20 cellular contexts compared by ENCODE assay signal in genomic region chr14:91919814-91920213, GRCh38. TPM values are rescaled to one million over a fixed set of nuclear protein-coding genes. Genes with fewer than 3 reads are reported as not detected.
DNase-seq lines count a peak whose midpoint lies in the region; ATAC-seq and TF ChIP-seq lines count a peak whose summit lies in the region.
"Had no signal": no experiment of that assay in that cellular context is flagged by ENCODE, and none has a peak within 500 bp of the region (broad histone marks: within the 10 kb centered on the region; RNA-seq: fewer than 3 reads in every experiment).

No MANE protein-coding gene starts in this region.

- H3K36me3 Mint-ChIP-seq in stimulated activated naive B cell treated with anti-CD40 and anti-IgM and Interleukin-4, amounts not matched to agents 10 μg/mL and 1 μg/mL and 100 μg/mL, for 72 hours = peaks cover 1 to 4% of the 10 kb centered on the region in 2 donors
- H3K36me3 Mint-ChIP-seq: natural killer cell had no signal

- H3K27me3 Mint-ChIP-seq in stimulated activated naive B cell treated with anti-CD40 and anti-IgM and Interleukin-4, amounts not matched to agents 10 μg/mL and 1 μg/mL and 100 μg/mL, for 72 hours = peaks cover 4 to 17% of the 10 kb centered on the region in 2 donors
- H3K27me3 Mint-ChIP-seq: CD4-positive, CD25-positive, alpha-beta regulatory T cell had no signal

- H3K4me3 ChIP-seq in AG10803 (ENCODE audit: low read length) (no peak overlapping the region), cardiac fibroblast (replicated peaks in 1 of 2; ENCODE audit: low read depth in 2 of 2, low read length in 2 of 2) (no peak overlapping the region), subcutaneous abdominal adipose tissue (ENCODE audit: low read depth in 1 of 5, low read length in 5 of 5) (peak overlapping the region in 1 of 5 donors; percentile 17)
- H3K4me3 ChIP-seq: right lobe of liver had no signal

- TF ChIP-seq CTCF in AG10803 (conservative IDR thresholded peaks at IDR 0.05; ENCODE audit: low read length) (no peak), cardiac fibroblast (IDR thresholded peaks at IDR 0.05; ENCODE audit: low read depth, low read length) (no peak)

- DNase-seq in AG10803 (ENCODE audit: low read depth) = peak; percentile 82
- DNase-seq in cardiac fibroblast (ENCODE audit: low read depth in 2 of 2) = peak; percentile 74 to 80
- peak; percentile 58 for DNase-seq in hepatic stellate cell (ENCODE audit: low spot score)
- no peak for DNase-seq in DMS79 (lab: John Stamatoyannopoulos, UW)
- no peak for DNase-seq in stimulated activated naive B cell treated with anti-CD40 and anti-IgM and Interleukin-4, amounts not matched to agents 10 μg/mL and 1 μg/mL and 100 μg/mL, for 72 hours
- DNase-seq in ureter (ENCODE audit: low spot score) = no peak
- DNase-seq: activated CD4-positive, alpha-beta T cell treated with anti-CD3 and anti-CD28 coated beads for 48 hours; activated T-cell treated with anti-CD3 and anti-CD28 coated beads, Interleukin-2, amount 50 U/mL, for 72 hours; amniotic stem cell; CD4-positive, CD25-positive, alpha-beta regulatory T cell; effector CD4-positive, alpha-beta T cell; natural killer cell; NCI-H1694; NCI-H69; right lobe of liver; RPMI8226; substantia nigra had no signal

- no peak overlapping the region for H3K4me3 Mint-ChIP-seq in stimulated activated naive B cell treated with anti-CD40 and anti-IgM and Interleukin-4, amounts not matched to agents 10 μg/mL and 1 μg/mL and 100 μg/mL, for 72 hours
- H3K4me3 Mint-ChIP-seq: activated T-cell treated with anti-CD3 and anti-CD28 coated beads, Interleukin-2, amount 50 U/mL, for 72 hours; CD4-positive, CD25-positive, alpha-beta regulatory T cell; natural killer cell had no signal

- no peaks in the 10 kb centered on the region for H3K36me3 ChIP-seq in subcutaneous abdominal adipose tissue (ENCODE audit: control insufficient read depth in 5 of 5, insufficient read depth in 5 of 5, low read length in 5 of 5)
- H3K36me3 ChIP-seq: right lobe of liver had no signal

- no peak overlapping the region for H3K9ac ChIP-seq in subcutaneous abdominal adipose tissue (ENCODE audit: low read length in 5 of 5)
- H3K9ac ChIP-seq: KMS-11 had no signal

- no peaks in the 10 kb centered on the region for H3K9me3 ChIP-seq in subcutaneous abdominal adipose tissue (ENCODE audit: control insufficient read depth in 5 of 5, low read length in 5 of 5)
- H3K9me3 ChIP-seq: right lobe of liver had no signal

- peaks cover 1 to 4% of the 10 kb centered on the region in 2 donors for H3K9me3 Mint-ChIP-seq in stimulated activated naive B cell treated with anti-CD40 and anti-IgM and Interleukin-4, amounts not matched to agents 10 μg/mL and 1 μg/mL and 100 μg/mL, for 72 hours
- H3K9me3 Mint-ChIP-seq: natural killer cell had no signal

- no peak for ATAC-seq in HG03432 (IDR thresholded peaks at IDR 0.05; ENCODE audit: unreplicated experiment)
- ATAC-seq in stimulated activated naive B cell treated with anti-CD40 and anti-IgM and Interleukin-4, amounts not matched to agents 10 μg/mL and 1 μg/mL and 100 μg/mL, for 72 hours (replicated peaks) = no peak
- ATAC-seq: activated T-cell treated with anti-CD3 and anti-CD28 coated beads, Interleukin-2, amount 50 U/mL, for 72 hours; natural killer cell had no signal

- H3K27ac Mint-ChIP-seq in stimulated activated naive B cell treated with anti-CD40 and anti-IgM and Interleukin-4, amounts not matched to agents 10 μg/mL and 1 μg/mL and 100 μg/mL, for 72 hours = no peak overlapping the region
- H3K27ac Mint-ChIP-seq: activated T-cell treated with anti-CD3 and anti-CD28 coated beads, Interleukin-2, amount 50 U/mL, for 72 hours; CD4-positive, CD25-positive, alpha-beta regulatory T cell; natural killer cell had no signal

- peaks cover 0 to 1% of the 10 kb centered on the region in 2 donors for H3K4me1 Mint-ChIP-seq in stimulated activated naive B cell treated with anti-CD40 and anti-IgM and Interleukin-4, amounts not matched to agents 10 μg/mL and 1 μg/mL and 100 μg/mL, for 72 hours
- H3K4me1 Mint-ChIP-seq: CD4-positive, CD25-positive, alpha-beta regulatory T cell; natural killer cell had no signal

- no peaks in the 10 kb centered on the region for H3K27me3 ChIP-seq in subcutaneous abdominal adipose tissue (ENCODE audit: control insufficient read depth in 5 of 5, insufficient read depth in 4 of 5, low read length in 5 of 5)
- H3K27me3 ChIP-seq: right lobe of liver had no signal

- H3K4me1 ChIP-seq in subcutaneous abdominal adipose tissue (ENCODE audit: control insufficient read depth in 5 of 5, insufficient read depth in 5 of 5, low read length in 5 of 5) = peaks cover 2 to 48% (median 41%) of the 10 kb centered on the region in 5 donors

- peak overlapping the region; percentile 47 for H3K27ac ChIP-seq in subcutaneous abdominal adipose tissue (ENCODE audit: low read depth, low read length)
- H3K27ac ChIP-seq: KMS-11, right lobe of liver had no signal

RNA-seq across cellular contexts. Expression of gene FBLN5, which starts 27.7 kb away (rescaled TPM):
- 39.4 TPM for total RNA-seq in ureter

RNA-seq across cellular contexts. Expression of gene TC2N, which starts 52.5 kb away (rescaled TPM):
- total RNA-seq in ureter = 119 TPM

Comparison
In these comparisons a context has a peak if more than half of its experiments do, and no peak if none do; other contexts are left out.
1. DNase-seq: peak in AG10803 (single experiment), cardiac fibroblast (2 of 2) and hepatic stellate cell (single experiment); none in DMS79 (single experiment), stimulated activated naive B cell treated with anti-CD40 and anti-IgM and Interleukin-4, amounts not matched to agents 10 μg/mL and 1 μg/mL and 100 μg/mL, for 72 hours (single experiment) and ureter (single experiment).